1 cellular context compared by ENCODE assay signal in the genomic region with DNA sequence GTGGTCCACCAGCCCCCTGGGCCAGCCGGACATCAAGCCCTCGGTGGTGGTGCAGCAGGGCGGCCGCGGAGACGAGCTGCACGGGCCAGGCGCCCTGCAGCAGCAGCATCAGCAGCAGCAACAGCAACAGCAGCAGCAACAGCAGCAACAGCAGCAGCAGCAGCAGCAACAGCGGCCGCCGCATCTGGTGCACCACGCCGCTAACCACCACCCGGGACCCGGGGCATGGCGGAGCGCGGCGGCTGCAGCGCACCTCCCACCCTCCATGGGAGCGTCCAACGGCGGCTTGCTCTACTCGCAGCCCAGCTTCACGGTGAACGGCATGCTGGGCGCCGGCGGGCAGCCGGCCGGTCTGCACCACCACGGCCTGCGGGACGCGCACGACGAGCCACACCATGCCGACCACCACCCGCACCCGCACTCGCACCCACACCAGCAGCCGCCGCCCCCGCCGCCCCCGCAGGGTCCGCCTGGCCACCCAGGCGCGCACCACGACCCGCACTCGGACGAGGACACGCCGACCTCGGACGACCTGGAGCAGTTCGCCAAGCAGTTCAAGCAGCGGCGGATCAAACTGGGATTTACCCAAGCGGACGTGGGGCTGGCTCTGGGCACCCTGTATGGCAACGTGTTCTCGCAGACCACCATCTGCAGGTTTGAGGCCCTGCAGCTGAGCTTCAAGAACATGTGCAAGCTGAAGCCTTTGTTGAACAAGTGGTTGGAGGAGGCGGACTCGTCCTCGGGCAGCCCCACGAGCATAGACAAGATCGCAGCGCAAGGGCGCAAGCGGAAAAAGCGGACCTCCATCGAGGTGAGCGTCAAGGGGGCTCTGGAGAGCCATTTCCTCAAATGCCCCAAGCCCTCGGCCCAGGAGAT.
TF ChIP-seq lines count a peak whose summit lies in the region.

No MANE protein-coding gene starts in this region.

TF ChIP-seq in HEK293, 187 proteins besides CTCF, POLR2A, EP300 and RAD21 (continued from another document and continues in another):
- TF ChIP-seq, protein P1, sequence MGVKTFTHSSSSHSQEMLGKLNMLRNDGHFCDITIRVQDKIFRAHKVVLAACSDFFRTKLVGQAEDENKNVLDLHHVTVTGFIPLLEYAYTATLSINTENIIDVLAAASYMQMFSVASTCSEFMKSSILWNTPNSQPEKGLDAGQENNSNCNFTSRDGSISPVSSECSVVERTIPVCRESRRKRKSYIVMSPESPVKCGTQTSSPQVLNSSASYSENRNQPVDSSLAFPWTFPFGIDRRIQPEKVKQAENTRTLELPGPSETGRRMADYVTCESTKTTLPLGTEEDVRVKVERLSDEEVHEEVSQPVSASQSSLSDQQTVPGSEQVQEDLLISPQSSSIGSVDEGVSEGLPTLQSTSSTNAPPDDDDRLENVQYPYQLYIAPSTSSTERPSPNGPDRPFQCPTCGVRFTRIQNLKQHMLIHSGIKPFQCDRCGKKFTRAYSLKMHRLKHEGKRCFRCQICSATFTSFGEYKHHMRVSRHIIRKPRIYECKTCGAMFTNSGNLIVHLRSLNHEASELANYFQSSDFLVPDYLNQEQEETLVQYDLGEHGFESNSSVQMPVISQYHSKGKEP (tag by site-specific recombination; IDR thresholded peaks at IDR 0.05) = peak; percentile 93
- TF ChIP-seq SP2 (tag by site-specific recombination; IDR thresholded peaks at IDR 0.05) (peak; percentile 20; the same call in 1 of the 2 replicates), ZNF571 (tag by site-specific recombination; IDR thresholded peaks at IDR 0.05) (no peak), KLF9 (tag by site-specific recombination; IDR thresholded peaks at IDR 0.05; ENCODE audit: low read depth) (no peak), ZFHX2 (tag by site-specific recombination; conservative IDR thresholded peaks at IDR 0.05) (peak; percentile 88), ZFP41 (tag by site-specific recombination; IDR thresholded peaks at IDR 0.05; ENCODE audit: borderline replicate concordance) (no peak), ZNF274 (IDR thresholded peaks at IDR 0.05; ENCODE audit: low read length) (no peak), ZNF274 (tag by site-specific recombination; IDR thresholded peaks at IDR 0.05; ENCODE audit: borderline replicate concordance) (no peak), ZNF660 (tag by site-specific recombination; IDR thresholded peaks at IDR 0.05) (no peak), REPIN1 (tag by site-specific recombination; IDR thresholded peaks at IDR 0.05; ENCODE audit: low read depth) (no peak), ZNF837 (tag by site-specific recombination; IDR thresholded peaks at IDR 0.05) (no peak), ZNF10 (tag by site-specific recombination; IDR thresholded peaks at IDR 0.05) (no peak), GLI2 (tag by site-specific recombination; IDR thresholded peaks at IDR 0.05; ENCODE audit: borderline replicate concordance, low read depth) (no peak), ZNF350 (tag by site-specific recombination; IDR thresholded peaks at IDR 0.05) (no peak), YY1 (tag by site-specific recombination; IDR thresholded peaks at IDR 0.05) (no peak; the same call in 1 of the 2 replicates), EGR2 (tag by site-specific recombination; IDR thresholded peaks at IDR 0.05; ENCODE audit: low read depth) (peak; percentile 47; the same call in 1 of the 2 replicates), SCRT2 (tag by site-specific recombination; IDR thresholded peaks at IDR 0.05) (peak; percentile 87), ZEB2 (tag by site-specific recombination; IDR thresholded peaks at IDR 0.05) (no peak), BCL11A (tag by site-specific recombination; IDR thresholded peaks at IDR 0.05; ENCODE audit: low read depth) (no peak)
- TF ChIP-seq, protein P2, sequence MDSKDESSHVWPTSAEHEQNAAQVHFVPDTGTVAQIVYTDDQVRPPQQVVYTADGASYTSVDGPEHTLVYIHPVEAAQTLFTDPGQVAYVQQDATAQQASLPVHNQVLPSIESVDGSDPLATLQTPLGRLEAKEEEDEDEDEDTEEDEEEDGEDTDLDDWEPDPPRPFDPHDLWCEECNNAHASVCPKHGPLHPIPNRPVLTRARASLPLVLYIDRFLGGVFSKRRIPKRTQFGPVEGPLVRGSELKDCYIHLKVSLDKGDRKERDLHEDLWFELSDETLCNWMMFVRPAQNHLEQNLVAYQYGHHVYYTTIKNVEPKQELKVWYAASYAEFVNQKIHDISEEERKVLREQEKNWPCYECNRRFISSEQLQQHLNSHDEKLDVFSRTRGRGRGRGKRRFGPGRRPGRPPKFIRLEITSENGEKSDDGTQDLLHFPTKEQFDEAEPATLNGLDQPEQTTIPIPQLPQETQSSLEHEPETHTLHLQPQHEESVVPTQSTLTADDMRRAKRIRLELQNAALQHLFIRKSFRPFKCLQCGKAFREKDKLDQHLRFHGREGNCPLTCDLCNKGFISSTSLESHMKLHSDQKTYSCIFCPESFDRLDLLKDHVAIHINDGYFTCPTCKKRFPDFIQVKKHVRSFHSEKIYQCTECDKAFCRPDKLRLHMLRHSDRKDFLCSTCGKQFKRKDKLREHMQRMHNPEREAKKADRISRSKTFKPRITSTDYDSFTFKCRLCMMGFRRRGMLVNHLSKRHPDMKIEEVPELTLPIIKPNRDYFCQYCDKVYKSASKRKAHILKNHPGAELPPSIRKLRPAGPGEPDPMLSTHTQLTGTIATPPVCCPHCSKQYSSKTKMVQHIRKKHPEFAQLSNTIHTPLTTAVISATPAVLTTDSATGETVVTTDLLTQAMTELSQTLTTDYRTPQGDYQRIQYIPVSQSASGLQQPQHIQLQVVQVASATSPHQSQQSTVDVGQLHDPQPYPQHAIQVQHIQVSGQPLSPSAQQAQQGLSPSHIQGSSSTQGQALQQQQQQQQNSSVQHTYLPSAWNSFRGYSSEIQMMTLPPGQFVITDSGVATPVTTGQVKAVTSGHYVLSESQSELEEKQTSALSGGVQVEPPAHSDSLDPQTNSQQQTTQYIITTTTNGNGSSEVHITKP (tag by site-specific recombination; IDR thresholded peaks at IDR 0.05) = peak; percentile 53
- TF ChIP-seq, protein P3, sequence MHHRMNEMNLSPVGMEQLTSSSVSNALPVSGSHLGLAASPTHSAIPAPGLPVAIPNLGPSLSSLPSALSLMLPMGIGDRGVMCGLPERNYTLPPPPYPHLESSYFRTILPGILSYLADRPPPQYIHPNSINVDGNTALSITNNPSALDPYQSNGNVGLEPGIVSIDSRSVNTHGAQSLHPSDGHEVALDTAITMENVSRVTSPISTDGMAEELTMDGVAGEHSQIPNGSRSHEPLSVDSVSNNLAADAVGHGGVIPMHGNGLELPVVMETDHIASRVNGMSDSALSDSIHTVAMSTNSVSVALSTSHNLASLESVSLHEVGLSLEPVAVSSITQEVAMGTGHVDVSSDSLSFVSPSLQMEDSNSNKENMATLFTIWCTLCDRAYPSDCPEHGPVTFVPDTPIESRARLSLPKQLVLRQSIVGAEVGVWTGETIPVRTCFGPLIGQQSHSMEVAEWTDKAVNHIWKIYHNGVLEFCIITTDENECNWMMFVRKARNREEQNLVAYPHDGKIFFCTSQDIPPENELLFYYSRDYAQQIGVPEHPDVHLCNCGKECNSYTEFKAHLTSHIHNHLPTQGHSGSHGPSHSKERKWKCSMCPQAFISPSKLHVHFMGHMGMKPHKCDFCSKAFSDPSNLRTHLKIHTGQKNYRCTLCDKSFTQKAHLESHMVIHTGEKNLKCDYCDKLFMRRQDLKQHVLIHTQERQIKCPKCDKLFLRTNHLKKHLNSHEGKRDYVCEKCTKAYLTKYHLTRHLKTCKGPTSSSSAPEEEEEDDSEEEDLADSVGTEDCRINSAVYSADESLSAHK (tag by site-specific recombination; IDR thresholded peaks at IDR 0.05) = no peak
- TF ChIP-seq, protein P4, sequence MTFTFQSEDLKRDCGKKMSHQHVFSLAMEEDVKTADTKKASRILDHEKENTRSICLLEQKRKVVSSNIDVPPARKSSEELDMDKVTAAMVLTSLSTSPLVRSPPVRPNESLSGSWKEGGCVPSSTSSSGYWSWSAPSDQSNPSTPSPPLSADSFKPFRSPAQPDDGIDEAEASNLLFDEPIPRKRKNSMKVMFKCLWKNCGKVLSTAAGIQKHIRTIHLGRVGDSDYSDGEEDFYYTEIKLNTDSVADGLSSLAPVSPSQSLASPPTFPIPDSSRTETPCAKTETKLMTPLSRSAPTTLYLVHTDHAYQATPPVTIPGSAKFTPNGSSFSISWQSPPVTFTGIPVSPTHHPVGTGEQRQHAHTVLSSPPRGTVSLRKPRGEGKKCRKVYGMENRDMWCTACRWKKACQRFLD (tag by site-specific recombination; IDR thresholded peaks at IDR 0.05) = no peak
- TF ChIP-seq, protein P5, sequence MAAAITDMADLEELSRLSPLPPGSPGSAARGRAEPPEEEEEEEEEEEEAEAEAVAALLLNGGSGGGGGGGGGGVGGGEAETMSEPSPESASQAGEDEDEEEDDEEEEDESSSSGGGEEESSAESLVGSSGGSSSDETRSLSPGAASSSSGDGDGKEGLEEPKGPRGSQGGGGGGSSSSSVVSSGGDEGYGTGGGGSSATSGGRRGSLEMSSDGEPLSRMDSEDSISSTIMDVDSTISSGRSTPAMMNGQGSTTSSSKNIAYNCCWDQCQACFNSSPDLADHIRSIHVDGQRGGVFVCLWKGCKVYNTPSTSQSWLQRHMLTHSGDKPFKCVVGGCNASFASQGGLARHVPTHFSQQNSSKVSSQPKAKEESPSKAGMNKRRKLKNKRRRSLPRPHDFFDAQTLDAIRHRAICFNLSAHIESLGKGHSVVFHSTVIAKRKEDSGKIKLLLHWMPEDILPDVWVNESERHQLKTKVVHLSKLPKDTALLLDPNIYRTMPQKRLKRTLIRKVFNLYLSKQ (tag by site-specific recombination; IDR thresholded peaks at IDR 0.05; ENCODE audit: borderline replicate concordance) = no peak
- TF ChIP-seq, protein P6, sequence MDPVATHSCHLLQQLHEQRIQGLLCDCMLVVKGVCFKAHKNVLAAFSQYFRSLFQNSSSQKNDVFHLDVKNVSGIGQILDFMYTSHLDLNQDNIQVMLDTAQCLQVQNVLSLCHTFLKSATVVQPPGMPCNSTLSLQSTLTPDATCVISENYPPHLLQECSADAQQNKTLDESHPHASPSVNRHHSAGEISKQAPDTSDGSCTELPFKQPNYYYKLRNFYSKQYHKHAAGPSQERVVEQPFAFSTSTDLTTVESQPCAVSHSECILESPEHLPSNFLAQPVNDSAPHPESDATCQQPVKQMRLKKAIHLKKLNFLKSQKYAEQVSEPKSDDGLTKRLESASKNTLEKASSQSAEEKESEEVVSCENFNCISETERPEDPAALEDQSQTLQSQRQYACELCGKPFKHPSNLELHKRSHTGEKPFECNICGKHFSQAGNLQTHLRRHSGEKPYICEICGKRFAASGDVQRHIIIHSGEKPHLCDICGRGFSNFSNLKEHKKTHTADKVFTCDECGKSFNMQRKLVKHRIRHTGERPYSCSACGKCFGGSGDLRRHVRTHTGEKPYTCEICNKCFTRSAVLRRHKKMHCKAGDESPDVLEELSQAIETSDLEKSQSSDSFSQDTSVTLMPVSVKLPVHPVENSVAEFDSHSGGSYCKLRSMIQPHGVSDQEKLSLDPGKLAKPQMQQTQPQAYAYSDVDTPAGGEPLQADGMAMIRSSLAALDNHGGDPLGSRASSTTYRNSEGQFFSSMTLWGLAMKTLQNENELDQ (tag by site-specific recombination; IDR thresholded peaks at IDR 0.05; ENCODE audit: low read depth) = no peak
- TF ChIP-seq, protein P7, sequence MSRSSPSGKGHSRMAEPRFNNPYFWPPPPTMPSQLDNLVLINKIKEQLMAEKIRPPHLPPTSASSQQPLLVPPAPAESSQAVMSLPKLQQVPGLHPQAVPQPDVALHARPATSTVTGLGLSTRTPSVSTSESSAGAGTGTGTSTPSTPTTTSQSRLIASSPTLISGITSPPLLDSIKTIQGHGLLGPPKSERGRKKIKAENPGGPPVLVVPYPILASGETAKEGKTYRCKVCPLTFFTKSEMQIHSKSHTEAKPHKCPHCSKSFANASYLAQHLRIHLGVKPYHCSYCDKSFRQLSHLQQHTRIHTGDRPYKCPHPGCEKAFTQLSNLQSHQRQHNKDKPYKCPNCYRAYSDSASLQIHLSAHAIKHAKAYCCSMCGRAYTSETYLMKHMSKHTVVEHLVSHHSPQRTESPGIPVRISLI (tag by site-specific recombination; IDR thresholded peaks at IDR 0.05) = no peak
- TF ChIP-seq, protein P8, sequence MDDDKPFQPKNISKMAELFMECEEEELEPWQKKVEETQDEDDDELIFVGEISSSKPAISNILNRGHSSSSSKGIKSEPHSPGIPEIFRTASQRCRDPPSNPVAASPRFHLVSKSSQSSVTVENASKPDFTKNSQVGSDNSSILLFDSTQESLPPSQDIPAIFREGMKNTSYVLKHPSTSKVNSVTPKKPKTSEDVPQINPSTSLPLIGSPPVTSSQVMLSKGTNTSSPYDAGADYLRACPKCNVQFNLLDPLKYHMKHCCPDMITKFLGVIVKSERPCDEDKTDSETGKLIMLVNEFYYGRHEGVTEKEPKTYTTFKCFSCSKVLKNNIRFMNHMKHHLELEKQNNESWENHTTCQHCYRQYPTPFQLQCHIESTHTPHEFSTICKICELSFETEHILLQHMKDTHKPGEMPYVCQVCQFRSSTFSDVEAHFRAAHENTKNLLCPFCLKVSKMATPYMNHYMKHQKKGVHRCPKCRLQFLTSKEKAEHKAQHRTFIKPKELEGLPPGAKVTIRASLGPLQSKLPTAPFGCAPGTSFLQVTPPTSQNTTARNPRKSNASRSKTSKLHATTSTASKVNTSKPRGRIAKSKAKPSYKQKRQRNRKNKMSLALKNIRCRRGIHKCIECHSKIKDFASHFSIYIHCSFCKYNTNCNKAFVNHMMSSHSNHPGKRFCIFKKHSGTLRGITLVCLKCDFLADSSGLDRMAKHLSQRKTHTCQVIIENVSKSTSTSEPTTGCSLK (tag by site-specific recombination; IDR thresholded peaks at IDR 0.05) = no peak
- TF ChIP-seq, protein P9, sequence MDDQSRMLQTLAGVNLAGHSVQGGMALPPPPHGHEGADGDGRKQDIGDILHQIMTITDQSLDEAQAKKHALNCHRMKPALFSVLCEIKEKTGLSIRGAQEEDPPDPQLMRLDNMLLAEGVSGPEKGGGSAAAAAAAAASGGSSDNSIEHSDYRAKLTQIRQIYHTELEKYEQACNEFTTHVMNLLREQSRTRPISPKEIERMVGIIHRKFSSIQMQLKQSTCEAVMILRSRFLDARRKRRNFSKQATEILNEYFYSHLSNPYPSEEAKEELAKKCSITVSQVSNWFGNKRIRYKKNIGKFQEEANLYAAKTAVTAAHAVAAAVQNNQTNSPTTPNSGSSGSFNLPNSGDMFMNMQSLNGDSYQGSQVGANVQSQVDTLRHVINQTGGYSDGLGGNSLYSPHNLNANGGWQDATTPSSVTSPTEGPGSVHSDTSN (CRISPR knock-in tag; IDR thresholded peaks at IDR 0.05) = 0 out of 2 replicates have a peak, but pooled peaks have one; percentile 55
- TF ChIP-seq, protein P10, sequence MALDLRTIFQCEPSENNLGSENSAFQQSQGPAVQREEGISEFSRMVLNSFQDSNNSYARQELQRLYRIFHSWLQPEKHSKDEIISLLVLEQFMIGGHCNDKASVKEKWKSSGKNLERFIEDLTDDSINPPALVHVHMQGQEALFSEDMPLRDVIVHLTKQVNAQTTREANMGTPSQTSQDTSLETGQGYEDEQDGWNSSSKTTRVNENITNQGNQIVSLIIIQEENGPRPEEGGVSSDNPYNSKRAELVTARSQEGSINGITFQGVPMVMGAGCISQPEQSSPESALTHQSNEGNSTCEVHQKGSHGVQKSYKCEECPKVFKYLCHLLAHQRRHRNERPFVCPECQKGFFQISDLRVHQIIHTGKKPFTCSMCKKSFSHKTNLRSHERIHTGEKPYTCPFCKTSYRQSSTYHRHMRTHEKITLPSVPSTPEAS (tag by site-specific recombination; IDR thresholded peaks at IDR 0.05) = no peak
- TF ChIP-seq, protein P11, sequence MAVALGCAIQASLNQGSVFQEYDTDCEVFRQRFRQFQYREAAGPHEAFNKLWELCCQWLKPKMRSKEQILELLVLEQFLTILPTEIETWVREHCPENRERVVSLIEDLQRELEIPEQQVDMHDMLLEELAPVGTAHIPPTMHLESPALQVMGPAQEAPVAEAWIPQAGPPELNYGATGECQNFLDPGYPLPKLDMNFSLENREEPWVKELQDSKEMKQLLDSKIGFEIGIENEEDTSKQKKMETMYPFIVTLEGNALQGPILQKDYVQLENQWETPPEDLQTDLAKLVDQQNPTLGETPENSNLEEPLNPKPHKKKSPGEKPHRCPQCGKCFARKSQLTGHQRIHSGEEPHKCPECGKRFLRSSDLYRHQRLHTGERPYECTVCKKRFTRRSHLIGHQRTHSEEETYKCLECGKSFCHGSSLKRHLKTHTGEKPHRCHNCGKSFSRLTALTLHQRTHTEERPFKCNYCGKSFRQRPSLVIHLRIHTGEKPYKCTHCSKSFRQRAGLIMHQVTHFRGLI (tag by site-specific recombination; IDR thresholded peaks at IDR 0.05) = peak; percentile 81
